Comparison of ENCODE assay signal across 8 cellular contexts in genomic region chr11:64918056-64918455, GRCh38. TPM values are rescaled to one million over a fixed set of nuclear protein-coding genes. Genes with fewer than 3 reads are reported as not detected.
DNase-seq lines count a peak whose midpoint lies in the region; ATAC-seq and TF ChIP-seq lines count a peak whose summit lies in the region.

No MANE protein-coding gene starts in this region.

- no peaks in the 10 kb centered on the region for H3K36me3 ChIP-seq in endocrine pancreas (ENCODE audit: control insufficient read depth, insufficient read depth, low read length)

- peak; percentile 36 for DNase-seq in activated naive CD4-positive, alpha-beta T cell treated with anti-CD3 and anti-CD28 coated beads for 36 hours
- no peak for DNase-seq in activated naive CD4-positive, alpha-beta T cell (lab: John Stamatoyannopoulos, UW)
- DNase-seq in RPMI7951 (ENCODE audit: low read depth) (peak; percentile 52), middle frontal gyrus (ENCODE audit: extremely low spot score, low spot score) (no peak)

- peak overlapping the region; percentile 87 for H3K4me3 Mint-ChIP-seq in activated naive CD4-positive, alpha-beta T cell treated with anti-CD3 and anti-CD28 coated beads for 36 hours
- peak overlapping the region; percentile 90 to 92 (median 91) for H3K4me3 Mint-ChIP-seq in nephron

- H3K27me3 Mint-ChIP-seq in activated naive CD4-positive, alpha-beta T cell treated with anti-CD3 and anti-CD28 coated beads for 36 hours (ENCODE audit: low read depth) = no peaks in the 10 kb centered on the region
- H3K27me3 Mint-ChIP-seq in nephron (ENCODE audit: low read depth) = no peaks in the 10 kb centered on the region

- intact Hi-C loops in activated naive CD4-positive, alpha-beta T cell treated with anti-CD3 and anti-CD28 coated beads for 36 hours (cut with micrococcal nuclease) = loop anchor here (1.0 to 5.0 kb wide), 2 partner anchors 90 to 164 kb away; partner anchors contain the start of genes CDCA5 and ZFPL1

- TF ChIP-seq CTCF in nephron (IDR thresholded peaks at IDR 0.05; ENCODE audit: unreplicated experiment in 3 of 3) = peak in 2 of 3 experiments; percentile 10 to 17

- peak overlapping the region; percentile 66 for H3K9ac ChIP-seq in endocrine pancreas (ENCODE audit: control insufficient read depth, insufficient read depth, low read length)

- H3K27ac Mint-ChIP-seq in activated naive CD4-positive, alpha-beta T cell treated with anti-CD3 and anti-CD28 coated beads for 36 hours = peak overlapping the region; percentile 81
- H3K27ac Mint-ChIP-seq in nephron = peak overlapping the region; percentile 98 to 99 (median 99)

- H3K9me3 Mint-ChIP-seq in activated naive CD4-positive, alpha-beta T cell treated with anti-CD3 and anti-CD28 coated beads for 36 hours = no peaks in the 10 kb centered on the region
- no peaks in the 10 kb centered on the region for H3K9me3 Mint-ChIP-seq in nephron

- H3K4me1 Mint-ChIP-seq in activated naive CD4-positive, alpha-beta T cell treated with anti-CD3 and anti-CD28 coated beads for 36 hours (ENCODE audit: low read depth) = peaks cover 25% of the 10 kb centered on the region
- H3K4me1 Mint-ChIP-seq in nephron = peaks cover 15% of the 10 kb centered on the region

- H3K4me3 ChIP-seq in endocrine pancreas (ENCODE audit: control insufficient read depth, insufficient read depth, low read length) = peak overlapping the region; percentile 90

- ATAC-seq in GM21390 (IDR thresholded peaks at IDR 0.05; ENCODE audit: unreplicated experiment) (no peak), GM19397 (IDR thresholded peaks at IDR 0.05; ENCODE audit: unreplicated experiment) (no peak)

- CTCF ChIA-PET in activated naive CD4-positive, alpha-beta T cell treated with anti-CD3 and anti-CD28 coated beads for 36 hours (lab: Charles Lee) = interaction anchor here (0.6 to 1.0 kb wide), 4 partner anchors 13 to 71 kb away, joined by 3 to 4 read pairs (median 3); no protein-coding TSS in a partner anchor

- no peaks in the 10 kb centered on the region for H3K9me3 ChIP-seq in endocrine pancreas (ENCODE audit: control insufficient read depth, low read length)

- no peaks in the 10 kb centered on the region for H3K36me3 Mint-ChIP-seq in activated naive CD4-positive, alpha-beta T cell treated with anti-CD3 and anti-CD28 coated beads for 36 hours (ENCODE audit: low read depth)
- H3K36me3 Mint-ChIP-seq in nephron (ENCODE audit: low read depth) = peaks cover 8% of the 10 kb centered on the region

- no peaks in the 10 kb centered on the region for H3K4me1 ChIP-seq in endocrine pancreas (ENCODE audit: control insufficient read depth, insufficient read depth, low read length)

- H3K27me3 ChIP-seq in endocrine pancreas (ENCODE audit: control insufficient read depth, insufficient read depth, low read length) = no peaks in the 10 kb centered on the region

RNA-seq across cellular contexts. Expression of gene ATG2A, which starts 1.0 kb away (rescaled TPM):
- 10 to 100 TPM; 15.1 to 16.3 TPM for total RNA-seq in activated naive CD4-positive, alpha-beta T cell treated with anti-CD3 and anti-CD28 coated beads for 36 hours
- total RNA-seq in RPMI7951 (2014; rRNA removed; shearing (Covaris generic)) = 6.6 and 7.2 TPM in 2 replicates

RNA-seq across cellular contexts. Expression of gene PPP2R5B, which starts 6.4 kb away (rescaled TPM):
- 1 to 10 TPM; 3.3 to 4.6 TPM for total RNA-seq in activated naive CD4-positive, alpha-beta T cell treated with anti-CD3 and anti-CD28 coated beads for 36 hours
- 12.5 and 17.8 TPM in 2 replicates for total RNA-seq in RPMI7951 (2014; rRNA removed; shearing (Covaris generic))

RNA-seq across cellular contexts. Expression of gene GPHA2, which starts 17.6 kb away (rescaled TPM):
- total RNA-seq in activated naive CD4-positive, alpha-beta T cell treated with anti-CD3 and anti-CD28 coated beads for 36 hours = not detected
- not detected in 2 replicates for total RNA-seq in RPMI7951 (2014; rRNA removed; shearing (Covaris generic))

RNA-seq across cellular contexts. Expression of gene EHD1, which starts 39.6 kb away (rescaled TPM):
- total RNA-seq in activated naive CD4-positive, alpha-beta T cell treated with anti-CD3 and anti-CD28 coated beads for 36 hours = 100 to 1,000 TPM; 124 to 132 TPM
- 82.1 and 92.3 TPM in 2 replicates for total RNA-seq in RPMI7951 (2014; rRNA removed; shearing (Covaris generic))

RNA-seq across cellular contexts. Expression of gene MAJIN, which starts 53.9 kb away (rescaled TPM):
- total RNA-seq in activated naive CD4-positive, alpha-beta T cell treated with anti-CD3 and anti-CD28 coated beads for 36 hours = under 1 TPM; 0.29 to 0.37 TPM
- not detected in 2 replicates for total RNA-seq in RPMI7951 (2014; rRNA removed; shearing (Covaris generic))

Comparison
In these comparisons a context has a peak if more than half of its experiments do, and no peak if none do; other contexts are left out.
1. DNase-seq: peak in activated naive CD4-positive, alpha-beta T cell treated with anti-CD3 and anti-CD28 coated beads for 36 hours (single experiment) and RPMI7951 (single experiment); none in activated naive CD4-positive, alpha-beta T cell (0 of 4) and middle frontal gyrus (single experiment).